8 cellular contexts compared by ENCODE assay signal in genomic region chr2:222318026-222318711, GRCh38. TPM values are rescaled to one million over a fixed set of nuclear protein-coding genes. Genes with fewer than 3 reads are reported as not detected.
DNase-seq lines count a peak whose midpoint lies in the region; ATAC-seq, FAIRE-seq and TF ChIP-seq lines count a peak whose summit lies in the region.

No MANE protein-coding gene starts in this region.

- H4K8ac ChIP-seq in H1 (ENCODE audit: extremely low read depth, insufficient read depth, low read length) (peak overlapping the region; percentile 35; the same call in 1 of the 2 replicates), mesenchymal stem cell (ENCODE audit: low read length) (no peak overlapping the region)

- no peak overlapping the region for H3K18ac ChIP-seq in H1 (ENCODE audit: extremely low read depth, low read length)
- no peak overlapping the region for H3K18ac ChIP-seq in mesenchymal stem cell (ENCODE audit: low read depth in 1 of 2, low read length in 2 of 2)

- ATAC-seq in GM18511 (IDR thresholded peaks at IDR 0.05; ENCODE audit: unreplicated experiment) (peak; percentile 42), HG02870 (IDR thresholded peaks at IDR 0.05; ENCODE audit: unreplicated experiment) (peak; percentile 45)

- peak; percentile 72 for TF ChIP-seq CTCF in C4-2B (conservative IDR thresholded peaks at IDR 0.05)
- TF ChIP-seq CTCF in H1 (IDR thresholded peaks at IDR 0.05; ENCODE audit: control extremely low read depth in 1 of 3, insufficient read depth in 1 of 3, low read depth in 1 of 3, low read length in 3 of 3): peak in 2 of 3 experiments; percentile 17 to 33; a peak in 2 of 4 replicates

- H3K79me2 ChIP-seq in H1 (ENCODE audit: control insufficient read depth in 1 of 2, insufficient read depth in 2 of 2, low read length in 2 of 2): no peaks in the 10 kb centered on the region

- H3K36me3 ChIP-seq in H1 (ENCODE audit: control insufficient read depth in 2 of 4, insufficient read depth in 4 of 4, low read length in 3 of 4): no peaks in the 10 kb centered on the region; a peak in 1 of 8 replicates
- no peaks in the 10 kb centered on the region for H3K36me3 ChIP-seq in mesenchymal stem cell (ENCODE audit: control insufficient read depth in 1 of 2, insufficient read depth in 2 of 2, low read depth in 1 of 2, low read length in 2 of 2)

- H3K4me2 ChIP-seq in H1 (ENCODE audit: insufficient read depth in 1 of 2, low read depth in 2 of 2, low read length in 2 of 2) (peak overlapping the region; percentile 65 to 94), mesenchymal stem cell (ENCODE audit: low read length, poor library complexity, severe bottlenecking) (peak overlapping the region; percentile 94)

- H3K56ac ChIP-seq in H1 (replicated peaks; ENCODE audit: insufficient read length, low read depth, low read length): no peak overlapping the region

- H4K20me1 ChIP-seq in H1 (replicated peaks in 1 of 2; ENCODE audit: control insufficient read depth in 1 of 2, insufficient read depth in 2 of 2, low read length in 2 of 2): peaks cover 2 to 3% of the 10 kb centered on the region in 2 experiments

- H2AFZ ChIP-seq in H1 (ENCODE audit: low read length) (no peak overlapping the region), mesenchymal stem cell (ENCODE audit: low read depth, low read length) (no peak overlapping the region)

- H3K14ac ChIP-seq in H1 (ENCODE audit: insufficient read length) (no peak overlapping the region), mesenchymal stem cell (ENCODE audit: low read length in 2 of 2) (no peak overlapping the region)

- POLR2A ChIA-PET in H1 (lab: Charles Lee; ENCODE audit: partially characterized antibody): interaction anchor here (0.9 to 1.0 kb wide), 2 partner anchors 26 to 27 kb away, joined by 3 to 6 read pairs; no protein-coding TSS in a partner anchor

- H2AK5ac ChIP-seq in H1 (ENCODE audit: low read depth, low read length) (no peak overlapping the region), mesenchymal stem cell (ENCODE audit: low read length, severe bottlenecking) (no peak overlapping the region)

- H3K23me2 ChIP-seq in H1 (ENCODE audit: low read depth, low read length): peaks cover 18% of the 10 kb centered on the region

- H2BK20ac ChIP-seq in H1 (ENCODE audit: low read length): no peak overlapping the region

- no peak overlapping the region for H2BK12ac ChIP-seq in H1 (ENCODE audit: low read depth, low read length)
- no peak overlapping the region for H2BK12ac ChIP-seq in mesenchymal stem cell (ENCODE audit: low read length in 2 of 2)

- no peak overlapping the region for H3K23ac ChIP-seq in H1 (ENCODE audit: insufficient read length)
- H3K23ac ChIP-seq in mesenchymal stem cell (ENCODE audit: low read length in 2 of 2): no peak overlapping the region

- FAIRE-seq in H1 (lab: Jason Lieb, UNC): no peak

- H2BK5ac ChIP-seq in H1 (ENCODE audit: low read depth, low read length) (no peak overlapping the region), mesenchymal stem cell (ENCODE audit: low read depth, low read length, poor library complexity, severe bottlenecking) (no peak overlapping the region)

- H3K4me1 ChIP-seq in H1 (replicated peaks in 1 of 4; ENCODE audit: control insufficient read depth in 3 of 4, insufficient read depth in 4 of 4, low read length in 3 of 4): peaks cover 0 to 9% (median under 1%) of the 10 kb centered on the region in 4 experiments; a peak in 5 of 7 replicates
- H3K4me1 ChIP-seq in mesenchymal stem cell (ENCODE audit: control insufficient read depth, insufficient read depth, low read depth, low read length): peaks cover 24% of the 10 kb centered on the region

- peak; percentile 86 for DNase-seq in NCI-H1105 (lab: John Stamatoyannopoulos, UW)
- DNase-seq in T follicular helper cell (ENCODE audit: low read depth): peak; percentile 29
- DNase-seq in H1 (ENCODE audit: low read depth in 1 of 2, low spot score in 2 of 2): peak in 1 of 2 experiments; percentile 89
- peak; percentile 74 for DNase-seq in mesenchymal stem cell
- peak; percentile 52 for DNase-seq in superior temporal gyrus (ENCODE audit: extremely low spot score)

- H2BK15ac ChIP-seq in H1 (ENCODE audit: low read length): no peak overlapping the region
- H2BK15ac ChIP-seq in mesenchymal stem cell (ENCODE audit: low read depth, poor library complexity, severe bottlenecking): no peak overlapping the region

- H3K4ac ChIP-seq in H1 (replicated peaks; ENCODE audit: insufficient read length, low read depth, low read length) (no peak overlapping the region), mesenchymal stem cell (ENCODE audit: low read depth in 1 of 2, low read length in 2 of 2) (no peak overlapping the region)

- CTCF ChIA-PET in H1 (lab: Charles Lee; ENCODE audit: partially characterized antibody): interaction anchor here (0.7 to 2.5 kb wide), 36 partner anchors 11 to 298 kb away, joined by 3 to 18 read pairs (median 4); no protein-coding TSS in a partner anchor

- H3K9ac ChIP-seq in H1 (replicated peaks in 1 of 4; ENCODE audit: extremely low read depth in 1 of 4, low read depth in 3 of 4, low read length in 3 of 4) (no peak overlapping the region), mesenchymal stem cell (ENCODE audit: low read length) (no peak overlapping the region)

- H3K9me3 ChIP-seq in H1 (ENCODE audit: insufficient read depth in 2 of 2, low read depth in 1 of 2, low read length in 1 of 2) (no peaks in the 10 kb centered on the region), mesenchymal stem cell (ENCODE audit: control insufficient read depth, low read length) (no peaks in the 10 kb centered on the region)

- H4K91ac ChIP-seq in H1 (replicated peaks; ENCODE audit: insufficient read length, low read length): no peak overlapping the region
- H4K91ac ChIP-seq in mesenchymal stem cell (ENCODE audit: low read length): no peak overlapping the region

- peaks cover 66 to 91% (median 79%) of the 10 kb centered on the region in 4 experiments for H3K27me3 ChIP-seq in H1 (replicated peaks in 1 of 4; ENCODE audit: control insufficient read depth in 3 of 4, extremely low read depth in 1 of 4, insufficient read depth in 3 of 4, low read length in 3 of 4)
- peaks cover 58 to 80% of the 10 kb centered on the region in 2 experiments for H3K27me3 ChIP-seq in mesenchymal stem cell (ENCODE audit: control insufficient read depth in 1 of 2, insufficient read depth in 1 of 2, low read length in 2 of 2)

- H3K4me3 ChIP-seq in H1 (ENCODE audit: extremely low read depth in 1 of 4, insufficient read depth in 2 of 4, low read depth in 3 of 4, low read length in 4 of 4) (peak overlapping the region; percentile 41 to 62 (median 52); a peak in 7 of 8 replicates), mesenchymal stem cell (ENCODE audit: insufficient read depth in 1 of 2, low read depth in 1 of 2, low read length in 2 of 2) (peak overlapping the region; percentile 53 to 76)

- peak; percentile 51 to 59 for TF ChIP-seq RAD21 in H1 (IDR thresholded peaks at IDR 0.05 in 1 of 2, conservative IDR thresholded peaks at IDR 0.05 in 1 of 2; ENCODE audit: low read depth in 2 of 2, low read length in 2 of 2)

- no peak overlapping the region for H4K5ac ChIP-seq in H1 (ENCODE audit: insufficient read length, low read depth, low read length)

- no peak overlapping the region for H3K27ac ChIP-seq in C4-2B
- no peak overlapping the region for H3K27ac ChIP-seq in H1 (ENCODE audit: low read depth, low read length)
- H3K27ac ChIP-seq in mesenchymal stem cell (ENCODE audit: low read length, poor library complexity, severe bottlenecking): no peak overlapping the region

- 0% methylated on average over 33 of the region's 41 CpGs; no CpG with 5 or more reads in 1 of the 2 experiments for WGBS in H1 (ENCODE audit: extremely low coverage in 1 of 2, insufficient coverage in 1 of 2, insufficient read length in 1 of 2, insufficient replicate concordance in 2 of 2, low coverage in 1 of 2, low lambda C conversion rate in 2 of 2, missing lambda C conversion rate in 1 of 2), 2 experiments
- WGBS in mesenchymal stem cell: under 1% methylated on average over 40 of the region's 41 CpGs

- no peaks in the 10 kb centered on the region for H3K79me1 ChIP-seq in H1 (ENCODE audit: low read depth, low read length)
- no peaks in the 10 kb centered on the region for H3K79me1 ChIP-seq in mesenchymal stem cell (replicated peaks; ENCODE audit: low read length, poor library complexity, severe bottlenecking)

- TF ChIP-seq EP300 in H1 (IDR thresholded peaks at IDR 0.05; ENCODE audit: borderline replicate concordance in 1 of 2, low read depth in 2 of 2, low read length in 2 of 2): no peak

- no peak for TF ChIP-seq POLR2A in H1 (IDR thresholded peaks at IDR 0.05; ENCODE audit: control extremely low read depth in 1 of 2, low read depth in 2 of 2, low read length in 2 of 2)

- H2BK120ac ChIP-seq in H1 (replicated peaks; ENCODE audit: low read depth, low read length) (no peak overlapping the region), mesenchymal stem cell (ENCODE audit: low read depth, low read length) (no peak overlapping the region)

TF ChIP-seq in H1, 55 proteins besides CTCF, POLR2A, EP300 and RAD21 (continues in another document):
- no peak for TF ChIP-seq FOSL1 (IDR thresholded peaks at IDR 0.05; ENCODE audit: insufficient read depth, low read depth, low read length)
- peak; percentile 82 for TF ChIP-seq EGR1 (IDR thresholded peaks at IDR 0.05; ENCODE audit: borderline replicate concordance, low read depth, low read length)
- TF ChIP-seq BACH1 (IDR thresholded peaks at IDR 0.05; ENCODE audit: low read length): no peak
- TF ChIP-seq, protein P1, sequence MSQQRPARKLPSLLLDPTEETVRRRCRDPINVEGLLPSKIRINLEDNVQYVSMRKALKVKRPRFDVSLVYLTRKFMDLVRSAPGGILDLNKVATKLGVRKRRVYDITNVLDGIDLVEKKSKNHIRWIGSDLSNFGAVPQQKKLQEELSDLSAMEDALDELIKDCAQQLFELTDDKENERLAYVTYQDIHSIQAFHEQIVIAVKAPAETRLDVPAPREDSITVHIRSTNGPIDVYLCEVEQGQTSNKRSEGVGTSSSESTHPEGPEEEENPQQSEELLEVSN (IDR thresholded peaks at IDR 0.05): no peak
- TF ChIP-seq CHD1 (IDR thresholded peaks at IDR 0.05; ENCODE audit: low read depth, low read length): no peak
- no peak for TF ChIP-seq NANOG (IDR thresholded peaks at IDR 0.05; ENCODE audit: insufficient read depth, low read depth, low read length, poor library complexity, severe bottlenecking)

RNA-seq across cellular contexts. Expression of gene PAX3, which starts 19.4 kb away (rescaled TPM):
- total RNA-seq in H1 (2021; fragmentation: NEBNext Ultra II Directional; extraction: Animal tissue kit (Norgen Biotek cat#: 25700)): not detected in 2 replicates
- 0.33 and 0.35 TPM in 2 replicates for polyA plus RNA-seq in H1 (2011; rRNA removed)
- polyA plus RNA-seq in H1 (2011; cell fraction: cytosol; rRNA removed): 0.13 TPM
- polyA plus RNA-seq in H1 (2011; cell fraction: nucleus; rRNA removed): 1.0 TPM
- 0.18 to 0.59 TPM (median 0.23 TPM) in 4 replicates for polyA plus RNA-seq in H1 (2012, experiment 1 of 2)
- 0.13 TPM for polyA plus RNA-seq in H1 (2012, experiment 2 of 2)
- polyA plus RNA-seq in H1 (2013, experiment 1 of 2): not detected
- not detected for polyA plus RNA-seq in H1 (2013, experiment 2 of 2)
- polyA minus RNA-seq in H1 (2011; rRNA and poly(A)+ RNA removed): 0.69 TPM in 1 of 2 replicates, not detected in the other
- not detected for polyA minus RNA-seq in H1 (2011; cell fraction: cytosol; rRNA and poly(A)+ RNA removed)
- not detected for polyA minus RNA-seq in H1 (2011; cell fraction: nucleus; rRNA and poly(A)+ RNA removed)
- polyA plus RNA-seq in mesenchymal stem cell (2013, experiment 1 of 2): not detected
- polyA plus RNA-seq in mesenchymal stem cell (2013, experiment 2 of 2): not detected
